8 cellular contexts compared by ENCODE assay signal in genomic region chr19:14135985-14136508, GRCh38. TPM values are rescaled to one million over a fixed set of nuclear protein-coding genes. Genes with fewer than 3 reads are reported as not detected.
A peak's percentile ranks its signal among the peaks of the same experiment; 100 is the strongest.
DNase-seq lines count a peak whose midpoint lies in the region; ATAC-seq, FAIRE-seq and TF ChIP-seq lines count a peak whose summit lies in the region.

No MANE protein-coding gene starts in this region.

- peak overlapping the region in 1 of 2 donors; percentile 24 for H3K9ac ChIP-seq in kidney (ENCODE audit: low read length in 2 of 2)

- H3K27ac ChIP-seq in kidney (ENCODE audit: low read depth in 2 of 2, low read length in 2 of 2) (no peak overlapping the region), substantia nigra (ENCODE audit: low read depth, low read length, poor library complexity, severe bottlenecking) (peak overlapping the region; percentile 42)

- H3K36me3 Mint-ChIP-seq in activated CD4-positive, alpha-beta T cell treated with anti-CD3 and anti-CD28 coated beads for 36 hours (ENCODE audit: low read depth) = peaks cover 27% of the 10 kb centered on the region
- H3K36me3 Mint-ChIP-seq in activated CD8-positive, alpha-beta T cell treated with anti-CD3 and anti-CD28 coated beads for 36 hours (ENCODE audit: low read depth) = peaks cover 20% of the 10 kb centered on the region

- CTCF ChIA-PET in activated CD4-positive, alpha-beta T cell treated with anti-CD3 and anti-CD28 coated beads for 36 hours (lab: Charles Lee) = interaction anchor here (0.6 to 4.8 kb wide), 51 partner anchors 9 to 370 kb away, joined by 3 to 21 read pairs (median 4); partner anchors contain the start of genes IL27RA, MISP3 and PRKACA
- CTCF ChIA-PET in activated CD8-positive, alpha-beta T cell treated with anti-CD3 and anti-CD28 coated beads for 36 hours (lab: Charles Lee) = interaction anchor here (0.7 to 3.2 kb wide), 54 partner anchors 8 to 404 kb away, joined by 3 to 44 read pairs (median 4); partner anchors contain the start of genes GIPC1, MISP3, PRKACA and PTGER1

- no peak for TF ChIP-seq CTCF in activated CD8-positive, alpha-beta T cell treated with anti-CD3 and anti-CD28 coated beads for 36 hours (IDR thresholded peaks at IDR 0.05)
- no peak for TF ChIP-seq CTCF in kidney (IDR thresholded peaks at IDR 0.05; ENCODE audit: borderline replicate concordance, extremely low read depth, insufficient read depth)

- no peak for ATAC-seq in activated CD4-positive, alpha-beta T cell treated with anti-CD3 and anti-CD28 coated beads for 36 hours
- ATAC-seq in activated CD8-positive, alpha-beta T cell treated with anti-CD3 and anti-CD28 coated beads for 36 hours = peak; percentile 0
- ATAC-seq in HG03565 (IDR thresholded peaks at IDR 0.05; ENCODE audit: unreplicated experiment) = no peak

- intact Hi-C loops in activated CD4-positive, alpha-beta T cell treated with anti-CD3 and anti-CD28 coated beads for 36 hours (cut with DNase I, micrococcal nuclease) = loop anchor here (1.0 to 5.0 kb wide), 21 partner anchors 19 to 983 kb away; partner anchors contain the start of genes PRKACA (in 2 of the 2), ADGRL1 (in 1 of the 2), DDX39A (in 1 of the 2) and DNAJB1 (in 1 of the 2)
- intact Hi-C loops in activated CD8-positive, alpha-beta T cell treated with anti-CD3 and anti-CD28 coated beads for 36 hours (cut with micrococcal nuclease) = no loop called here
- intact Hi-C loops in kidney (cut with DNase I) = no loop called here

- peak overlapping the region; percentile 50 to 64 for H3K4me3 ChIP-seq in kidney (ENCODE audit: low read length in 2 of 2)

- H3K9me3 ChIP-seq in kidney (ENCODE audit: control insufficient read depth in 1 of 2, low read length in 2 of 2) = no peaks in the 10 kb centered on the region

- no peak for FAIRE-seq in kidney (lab: Jason Lieb, UNC)

- POLR2A ChIA-PET in activated CD4-positive, alpha-beta T cell treated with anti-CD3 and anti-CD28 coated beads for 36 hours (lab: Charles Lee) = interaction anchor here (0.6 to 1.5 kb wide), 18 partner anchors 10 to 382 kb away, joined by 3 to 13 read pairs (median 3); partner anchors contain the start of genes DNAJB1 and PRKACA
- POLR2A ChIA-PET in activated CD8-positive, alpha-beta T cell treated with anti-CD3 and anti-CD28 coated beads for 36 hours (lab: Charles Lee) = interaction anchor here (0.6 to 2.0 kb wide), 11 partner anchors 9 to 296 kb away, joined by 3 to 8 read pairs (median 4); partner anchors contain the start of gene RFX1

- H3K27ac Mint-ChIP-seq in activated CD4-positive, alpha-beta T cell treated with anti-CD3 and anti-CD28 coated beads for 36 hours = peak overlapping the region; percentile 70
- peak overlapping the region; percentile 98 for H3K27ac Mint-ChIP-seq in activated CD8-positive, alpha-beta T cell treated with anti-CD3 and anti-CD28 coated beads for 36 hours

- peaks cover 0 to 6% of the 10 kb centered on the region in 2 donors for H3K4me1 ChIP-seq in kidney (ENCODE audit: control insufficient read depth in 1 of 2, insufficient read depth in 1 of 2, low read depth in 1 of 2, low read length in 2 of 2)

- no peak for DNase-seq in activated CD4-positive, alpha-beta T cell treated with anti-CD3 and anti-CD28 coated beads for 36 hours
- DNase-seq in activated CD4-positive, alpha-beta T cell treated with anti-CD3 and anti-CD28 coated beads for 1 hour = no peak
- no peak for DNase-seq in activated CD8-positive, alpha-beta T cell treated with anti-CD3 and anti-CD28 coated beads for 36 hours
- DNase-seq in kidney = peak; percentile 86
- DNase-seq in substantia nigra (lab: John Stamatoyannopoulos, UW) = no peak
- DNase-seq in NCI-H1092 (lab: John Stamatoyannopoulos, UW) = no peak
- DNase-seq in activated CD4-positive, alpha-beta T cell treated with anti-CD3 and anti-CD28 coated beads, Interleukin-2, amount 50 U/mL, for 48 hours = no peak

- H3K4me3 Mint-ChIP-seq in activated CD4-positive, alpha-beta T cell treated with anti-CD3 and anti-CD28 coated beads for 36 hours = peak overlapping the region; percentile 88
- H3K4me3 Mint-ChIP-seq in activated CD8-positive, alpha-beta T cell treated with anti-CD3 and anti-CD28 coated beads for 36 hours = peak overlapping the region; percentile 95

- H3K27me3 Mint-ChIP-seq in activated CD4-positive, alpha-beta T cell treated with anti-CD3 and anti-CD28 coated beads for 36 hours = no peaks in the 10 kb centered on the region
- no peaks in the 10 kb centered on the region for H3K27me3 Mint-ChIP-seq in activated CD8-positive, alpha-beta T cell treated with anti-CD3 and anti-CD28 coated beads for 36 hours

- peaks cover 40% of the 10 kb centered on the region for H3K4me1 Mint-ChIP-seq in activated CD4-positive, alpha-beta T cell treated with anti-CD3 and anti-CD28 coated beads for 36 hours
- peaks cover 31% of the 10 kb centered on the region for H3K4me1 Mint-ChIP-seq in activated CD8-positive, alpha-beta T cell treated with anti-CD3 and anti-CD28 coated beads for 36 hours (ENCODE audit: low read depth)

- H3K9me3 Mint-ChIP-seq in activated CD4-positive, alpha-beta T cell treated with anti-CD3 and anti-CD28 coated beads for 36 hours (ENCODE audit: low read depth) = no peaks in the 10 kb centered on the region
- H3K9me3 Mint-ChIP-seq in activated CD8-positive, alpha-beta T cell treated with anti-CD3 and anti-CD28 coated beads for 36 hours = no peaks in the 10 kb centered on the region

- no peaks in the 10 kb centered on the region for H3K36me3 ChIP-seq in kidney (ENCODE audit: control insufficient read depth in 1 of 2, insufficient read depth in 2 of 2, low read length in 2 of 2)

RNA-seq across cellular contexts. Expression of gene ASF1B, which starts 0.3 kb away (rescaled TPM):
- total RNA-seq in activated CD4-positive, alpha-beta T cell treated with anti-CD3 and anti-CD28 coated beads for 36 hours = 10 to 100 TPM; 64.6 to 70.4 TPM
- total RNA-seq in activated CD8-positive, alpha-beta T cell treated with anti-CD3 and anti-CD28 coated beads for 36 hours = 10 to 100 TPM; 53.5 to 55.3 TPM
- total RNA-seq in kidney = 1.8 TPM
- polyA plus RNA-seq in kidney (ENCODE audit: insufficient read depth, low read depth, low replicate concordance) = 0.49 TPM

RNA-seq across cellular contexts. Expression of gene PRKACA, which starts 18.5 kb away (rescaled TPM):
- total RNA-seq in activated CD4-positive, alpha-beta T cell treated with anti-CD3 and anti-CD28 coated beads for 36 hours = 10 to 100 TPM; 58.1 to 68.7 TPM
- total RNA-seq in activated CD8-positive, alpha-beta T cell treated with anti-CD3 and anti-CD28 coated beads for 36 hours = 10 to 100 TPM; 61.0 to 61.5 TPM
- 92.3 TPM for total RNA-seq in kidney
- polyA plus RNA-seq in kidney (ENCODE audit: insufficient read depth, low read depth, low replicate concordance) = 51.4 TPM

RNA-seq across cellular contexts. Expression of gene SAMD1, which starts 45.5 kb away (rescaled TPM):
- 10 to 100 TPM; 72.9 to 73.8 TPM for total RNA-seq in activated CD4-positive, alpha-beta T cell treated with anti-CD3 and anti-CD28 coated beads for 36 hours
- total RNA-seq in activated CD8-positive, alpha-beta T cell treated with anti-CD3 and anti-CD28 coated beads for 36 hours = 10 to 100 TPM; 62.1 to 66.9 TPM
- total RNA-seq in kidney = 28.3 TPM
- polyA plus RNA-seq in kidney (ENCODE audit: insufficient read depth, low read depth, low replicate concordance) = 23.3 TPM

RNA-seq across cellular contexts. Expression of gene C19orf67, which starts 50.5 kb away (rescaled TPM):
- under 1 TPM; 0.21 to 0.39 TPM for total RNA-seq in activated CD4-positive, alpha-beta T cell treated with anti-CD3 and anti-CD28 coated beads for 36 hours
- not detected for total RNA-seq in activated CD8-positive, alpha-beta T cell treated with anti-CD3 and anti-CD28 coated beads for 36 hours
- not detected for total RNA-seq in kidney
- not detected for polyA plus RNA-seq in kidney (ENCODE audit: insufficient read depth, low read depth, low replicate concordance)

Comparison
In these comparisons a context has a peak if more than half of its experiments do, and no peak if none do; other contexts are left out.
1. RNA of gene ASF1B, which starts 0.3 kb away (total RNA-seq): 64.6 to 70.4 TPM in activated CD4-positive, alpha-beta T cell treated with anti-CD3 and anti-CD28 coated beads for 36 hours and 53.5 to 55.3 TPM in activated CD8-positive, alpha-beta T cell treated with anti-CD3 and anti-CD28 coated beads for 36 hours; 1.8 TPM in kidney (single experiment); every median in the first group is over 10 times any median in the second.
2. intact Hi-C loops: an anchor here in activated CD4-positive, alpha-beta T cell treated with anti-CD3 and anti-CD28 coated beads for 36 hours (1.0 to 5.0 kb wide); none called in activated CD8-positive, alpha-beta T cell treated with anti-CD3 and anti-CD28 coated beads for 36 hours and kidney.